In genomic region chr2:97726311-97727064, GRCh38 we compare ENCODE assay signal across 1 cellular context.
A peak's percentile ranks its signal among the peaks of the same experiment; 100 is the strongest.
TF ChIP-seq lines count a peak whose summit lies in the region.

No MANE protein-coding gene starts in this region.

TF ChIP-seq in HepG2, 621 proteins besides CTCF, POLR2A, EP300 and RAD21 (continued from another document):
- TF ChIP-seq, protein P1, sequence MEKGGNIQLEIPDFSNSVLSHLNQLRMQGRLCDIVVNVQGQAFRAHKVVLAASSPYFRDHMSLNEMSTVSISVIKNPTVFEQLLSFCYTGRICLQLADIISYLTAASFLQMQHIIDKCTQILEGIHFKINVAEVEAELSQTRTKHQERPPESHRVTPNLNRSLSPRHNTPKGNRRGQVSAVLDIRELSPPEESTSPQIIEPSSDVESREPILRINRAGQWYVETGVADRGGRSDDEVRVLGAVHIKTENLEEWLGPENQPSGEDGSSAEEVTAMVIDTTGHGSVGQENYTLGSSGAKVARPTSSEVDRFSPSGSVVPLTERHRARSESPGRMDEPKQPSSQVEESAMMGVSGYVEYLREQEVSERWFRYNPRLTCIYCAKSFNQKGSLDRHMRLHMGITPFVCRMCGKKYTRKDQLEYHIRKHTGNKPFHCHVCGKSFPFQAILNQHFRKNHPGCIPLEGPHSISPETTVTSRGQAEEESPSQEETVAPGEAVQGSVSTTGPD (CRISPR knock-in tag; IDR thresholded peaks at IDR 0.05), result no peak
- no peak for TF ChIP-seq NFYC (CRISPR knock-in tag; IDR thresholded peaks at IDR 0.05)
- no peak for TF ChIP-seq KAT7 (CRISPR knock-in tag; IDR thresholded peaks at IDR 0.05; ENCODE audit: borderline replicate concordance)
- TF ChIP-seq SRSF4 (IDR thresholded peaks at IDR 0.05; ENCODE audit: low read depth, low read length, poor library complexity, severe bottlenecking), result no peak
- TF ChIP-seq ZNF12 (CRISPR knock-in tag; IDR thresholded peaks at IDR 0.05), result peak; percentile 61; the same call in 1 of the 2 replicates
